Comparison of ENCODE assay signal across 8 cellular contexts in genomic region chr16:714558-715447, GRCh38. TPM values are rescaled to one million over a fixed set of nuclear protein-coding genes. Genes with fewer than 3 reads are reported as not detected.
DNase-seq lines count a peak whose midpoint lies in the region; ATAC-seq and TF ChIP-seq lines count a peak whose summit lies in the region.

Gene METRN, plus strand, starts transcription at chr16:715118. Its CDS starts 172 bp downstream, at chr16:715290.

- 9 to 59% methylated on average over 6 to 104 of the region's 104 CpGs for WGBS in endodermal cell (ENCODE audit: insufficient coverage in 1 of 2, insufficient read length in 1 of 2), 2 experiments
- WGBS in mesendoderm (ENCODE audit: extremely low coverage, insufficient coverage, low lambda C conversion rate): no CpG with 5 or more reads among the region's 104 CpGs

- H3K36me3 ChIP-seq in endodermal cell (ENCODE audit: control insufficient read depth, insufficient read depth, low read length): no peaks in the 10 kb centered on the region
- H3K36me3 ChIP-seq in mesendoderm (ENCODE audit: control insufficient read depth, insufficient read depth, low read length): no peaks in the 10 kb centered on the region

- no peak within 1 kb of the TSS for H4K8ac ChIP-seq in mesendoderm (ENCODE audit: low read depth, low read length)

- no peak within 1 kb of the TSS for H3K23ac ChIP-seq in mesendoderm (ENCODE audit: low read length)

- H3K4me3 Mint-ChIP-seq in endodermal cell: peak within 1 kb of the TSS; percentile 49

- DNase-seq in SIG-M5 treated with dmso at 0.1 percent for 504 hours (lab: John Stamatoyannopoulos, UW; ENCODE audit: unreplicated experiment): peak; percentile 73
- DNase-seq in SIG-M5 (lab: John Stamatoyannopoulos, UW): no peak
- peak; percentile 73 for DNase-seq in NOMO-1 treated with DMSO at 0.1 percent for 48 hours (lab: John Stamatoyannopoulos, UW; ENCODE audit: unreplicated experiment)
- peak; percentile 54 for DNase-seq in activated CD8-positive, alpha-beta memory T cell treated with anti-CD3 and anti-CD28 coated beads, Interleukin-2, amount 50 U/mL, for 24 hours (ENCODE audit: extremely low read depth)
- peak; percentile 95 for DNase-seq in endodermal cell
- DNase-seq in mesendoderm: peak; percentile 83
- peak; percentile 83 for DNase-seq in stimulated activated CD8-positive, alpha-beta memory T cell treated with anti-CD3 and anti-CD28 coated beads, Interleukin-12 subunit alpha, Interleukin-12 subunit beta, amount 100 ng/mL, for 4 hours (ENCODE audit: low read depth)

- no peak within 1 kb of the TSS for H3K4ac ChIP-seq in mesendoderm (ENCODE audit: low read depth, low read length)

- no peak within 1 kb of the TSS for H2AK5ac ChIP-seq in mesendoderm (ENCODE audit: low read length)

- no peaks in the 10 kb centered on the region for H3K9me3 Mint-ChIP-seq in endodermal cell

- H3K79me1 ChIP-seq in mesendoderm (ENCODE audit: low read length): no peaks in the 10 kb centered on the region

- peak within 1 kb of the TSS; percentile 58 for H3K56ac ChIP-seq in mesendoderm (ENCODE audit: low read length)

- peak; percentile 54 for ATAC-seq in HG03196 (IDR thresholded peaks at IDR 0.05; ENCODE audit: unreplicated experiment)

- H2BK120ac ChIP-seq in mesendoderm (ENCODE audit: low read depth, low read length): no peak within 1 kb of the TSS

- H4K5ac ChIP-seq in mesendoderm (ENCODE audit: low read length): no peak within 1 kb of the TSS

- no peaks in the 10 kb centered on the region for H3K36me3 Mint-ChIP-seq in endodermal cell (ENCODE audit: low read depth)

- peaks cover 6% of the 10 kb centered on the region for H3K4me1 Mint-ChIP-seq in endodermal cell

- H2BK15ac ChIP-seq in mesendoderm (replicated peaks; ENCODE audit: low read depth): no peak within 1 kb of the TSS

- no peak for TF ChIP-seq CTCF in endodermal cell (conservative IDR thresholded peaks at IDR 0.05)

- H3K27ac Mint-ChIP-seq in endodermal cell: no peak within 1 kb of the TSS

- no peaks in the 10 kb centered on the region for H3K9me3 ChIP-seq in endodermal cell (ENCODE audit: control insufficient read depth, low read length)

- H3K4me3 ChIP-seq in endodermal cell (ENCODE audit: low read length): peak within 1 kb of the TSS; percentile 60
- no peak within 1 kb of the TSS for H3K4me3 ChIP-seq in mesendoderm (ENCODE audit: low read length)

- H3K27me3 Mint-ChIP-seq in endodermal cell (ENCODE audit: insufficient read depth): peaks cover 38% of the 10 kb centered on the region

- no peak within 1 kb of the TSS for H2BK5ac ChIP-seq in mesendoderm (ENCODE audit: low read length)

- H3K27me3 ChIP-seq in endodermal cell (ENCODE audit: control insufficient read depth, insufficient read depth, low read length, poor library complexity, severe bottlenecking): peaks cover 42% of the 10 kb centered on the region
- peaks cover 7% of the 10 kb centered on the region for H3K27me3 ChIP-seq in mesendoderm (ENCODE audit: insufficient read depth, low read length, poor library complexity)

- H3K4me1 ChIP-seq in endodermal cell (ENCODE audit: control insufficient read depth, insufficient read depth, low read length): peaks cover 4% of the 10 kb centered on the region
- H3K4me1 ChIP-seq in mesendoderm (ENCODE audit: control insufficient read depth, low read depth, low read length): no peaks in the 10 kb centered on the region

- H3K79me2 ChIP-seq in mesendoderm (ENCODE audit: control insufficient read depth, insufficient read depth, low read length): no peaks in the 10 kb centered on the region

- H3K27ac ChIP-seq in endodermal cell (ENCODE audit: low read depth, low read length): peak within 1 kb of the TSS; percentile 68
- H3K27ac ChIP-seq in mesendoderm (ENCODE audit: low read depth, low read length): no peak within 1 kb of the TSS

- H3K9ac ChIP-seq in endodermal cell (ENCODE audit: extremely low read depth, low read length, poor library complexity, severe bottlenecking) (no peak within 1 kb of the TSS), mesendoderm (ENCODE audit: low read length) (peak within 1 kb of the TSS; percentile 47)

- no peak within 1 kb of the TSS for H3K18ac ChIP-seq in mesendoderm (ENCODE audit: low read length)

- peak within 1 kb of the TSS; percentile 58 for H3K4me2 ChIP-seq in mesendoderm (ENCODE audit: low read length)

RNA-seq across cellular contexts. Expression of gene METRN, which starts in this region (rescaled TPM):
- 10 to 100 TPM; 33.4 to 38.5 TPM for total RNA-seq in endodermal cell
- polyA plus RNA-seq in endodermal cell (2013, experiment 1 of 2): 90.9 TPM
- 95.7 TPM for polyA plus RNA-seq in endodermal cell (2013, experiment 2 of 2)
- 2.4 TPM for polyA plus RNA-seq in mesendoderm (2013, experiment 1 of 2)
- polyA plus RNA-seq in mesendoderm (2013, experiment 2 of 2): 2.0 TPM
